ENCODE assay signal across 10 cellular contexts in the genomic region with DNA sequence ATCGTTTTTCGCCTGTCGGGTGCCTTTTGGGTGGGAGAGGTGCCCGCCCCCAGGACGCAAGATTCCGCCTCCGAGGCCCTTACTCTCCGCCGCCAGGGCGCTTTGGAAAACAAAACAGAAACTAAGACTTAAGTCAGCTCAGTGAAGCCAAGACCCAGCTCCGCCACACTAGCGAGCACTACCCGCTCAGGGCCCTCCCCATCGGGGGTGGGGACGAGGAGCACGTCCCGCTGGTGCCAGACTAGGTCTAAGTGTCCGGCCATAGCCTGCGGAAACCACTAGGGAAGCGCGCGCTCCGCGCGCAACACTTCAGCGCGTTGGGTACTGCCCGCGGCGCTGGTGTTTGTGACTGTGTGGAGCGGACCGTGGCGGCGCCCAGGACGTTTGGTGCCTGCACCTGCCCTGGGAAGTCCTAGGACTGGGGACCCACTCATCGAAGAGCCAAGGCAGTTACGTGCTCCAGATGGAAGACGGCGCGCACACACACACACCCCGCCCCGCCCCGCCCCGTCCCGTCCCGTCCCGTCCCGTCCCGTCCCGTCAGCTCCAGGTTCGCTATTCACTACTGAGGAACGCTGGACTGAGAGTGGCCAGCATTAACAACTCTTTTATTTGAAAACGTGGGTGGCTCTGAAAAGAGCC. TPM values are rescaled to one million over a fixed set of nuclear protein-coding genes. Genes with fewer than 3 reads are reported as not detected.
DNase-seq lines count a peak whose midpoint lies in the region; ATAC-seq and TF ChIP-seq lines count a peak whose summit lies in the region.
"Not testable (repeated sequence)": the region's sequence is repeated elsewhere in the genome, so short reads cannot be mapped to it uniquely, and the experiment has no call there.
"Had no signal": no experiment of that assay in that cellular context is flagged by ENCODE, and none has a peak within 500 bp of the region (broad histone marks: within the 10 kb centered on the region; RNA-seq: fewer than 3 reads in every experiment).

No MANE protein-coding gene starts in this region.

- not testable (repeated sequence) for H3K27me3 ChIP-seq in lower lobe of right lung (ENCODE audit: low read depth); aorta (ENCODE audit: control insufficient read depth in 1 of 2, insufficient read depth in 2 of 2, low read length in 1 of 2)

- ATAC-seq in GM18858 (IDR thresholded peaks at IDR 0.05; ENCODE audit: unreplicated experiment) (peak; percentile 27), GM19467 (IDR thresholded peaks at IDR 0.05; ENCODE audit: unreplicated experiment) (peak; percentile 32), HG02610 (IDR thresholded peaks at IDR 0.05; ENCODE audit: unreplicated experiment) (peak; percentile 50), HG03066 (IDR thresholded peaks at IDR 0.05; ENCODE audit: low read depth, unreplicated experiment) (peak; percentile 37), HG03565 (IDR thresholded peaks at IDR 0.05; ENCODE audit: unreplicated experiment) (peak; percentile 31), lower lobe of right lung (peak; percentile 79 to 86), aorta (ENCODE audit: low FRiP score) (peak; percentile 87)
- peak; percentile 56 for ATAC-seq in activated naive CD8-positive, alpha-beta T cell treated with anti-CD3 and anti-CD28 coated beads, Interleukin-2, amount 50 U/mL, for 24 hours

- H3K4me1 Mint-ChIP-seq in activated naive CD8-positive, alpha-beta T cell treated with anti-CD3 and anti-CD28 coated beads, Interleukin-2, amount 50 U/mL, for 24 hours = peaks cover 29% of the 10 kb centered on the region

- H3K36me3 ChIP-seq in lower lobe of right lung; aorta (ENCODE audit: control insufficient read depth in 1 of 2, insufficient read depth in 2 of 2, low read length in 1 of 2): not testable (repeated sequence)

- not testable (repeated sequence) for DNase-seq in activated naive CD8-positive, alpha-beta T cell treated with anti-CD3 and anti-CD28 coated beads, Interleukin-2, amount 50 U/mL, for 24 hours; lower lobe of right lung; aorta

- H3K4me1 ChIP-seq in lower lobe of right lung = peaks cover 24% of the 10 kb centered on the region
- H3K4me1 ChIP-seq in aorta (ENCODE audit: control insufficient read depth in 1 of 2, insufficient read depth in 2 of 2, low read length in 2 of 2) = not testable (repeated sequence)

- not testable (repeated sequence) for H3K27me3 Mint-ChIP-seq in activated naive CD8-positive, alpha-beta T cell treated with anti-CD3 and anti-CD28 coated beads, Interleukin-2, amount 50 U/mL, for 24 hours

- H3K4me3 Mint-ChIP-seq in activated naive CD8-positive, alpha-beta T cell treated with anti-CD3 and anti-CD28 coated beads, Interleukin-2, amount 50 U/mL, for 24 hours = not testable (repeated sequence)

- TF ChIP-seq CTCF in lower lobe of right lung (IDR thresholded peaks at IDR 0.05) = not testable (repeated sequence)

- not testable (repeated sequence) for H3K36me3 Mint-ChIP-seq in activated naive CD8-positive, alpha-beta T cell treated with anti-CD3 and anti-CD28 coated beads, Interleukin-2, amount 50 U/mL, for 24 hours (ENCODE audit: low read depth)

- WGBS in aorta, 2 donors = no CpG with 5 or more reads among the region's 53 CpGs

- H3K27ac ChIP-seq in lower lobe of right lung; aorta (ENCODE audit: low read depth in 1 of 2, low read length in 2 of 2): not testable (repeated sequence)

- not testable (repeated sequence) for H3K9me3 ChIP-seq in lower lobe of right lung; aorta (ENCODE audit: control insufficient read depth, low read length)

- not testable (repeated sequence) for H3K4me3 ChIP-seq in lower lobe of right lung; aorta (ENCODE audit: low read length in 2 of 2)

- not testable (repeated sequence) for H3K27ac Mint-ChIP-seq in activated naive CD8-positive, alpha-beta T cell treated with anti-CD3 and anti-CD28 coated beads, Interleukin-2, amount 50 U/mL, for 24 hours

- not testable (repeated sequence) for H3K9me3 Mint-ChIP-seq in activated naive CD8-positive, alpha-beta T cell treated with anti-CD3 and anti-CD28 coated beads, Interleukin-2, amount 50 U/mL, for 24 hours

- intact Hi-C loops in lower lobe of right lung (cut with DNase I); aorta (cut with DNase I): not testable (repeated sequence)

RNA-seq across cellular contexts. Expression of a gene that starts 57.6 kb away (rescaled TPM):
- total RNA-seq in lower lobe of right lung (11.5 TPM), aorta (10 to 100 TPM in 1 of 2 donors, 1 to 10 TPM in 1; 8.7 to 14.0 TPM)
- 10 to 100 TPM; 22.3 to 26.6 TPM for polyA plus RNA-seq in aorta

RNA-seq across cellular contexts. Expression of a gene that starts 59.2 kb away (rescaled TPM):
- total RNA-seq in lower lobe of right lung (65.3 TPM), aorta (10 to 100 TPM; 15.9 to 45.0 TPM)
- 10 to 100 TPM; 12.5 to 25.2 TPM for polyA plus RNA-seq in aorta
- total RNA-seq: fibroblast of lung, RPMI7951 had no signal
- polyA plus RNA-seq: fibroblast of lung had no signal

Comparison
In these comparisons a context has a peak if more than half of its experiments do, and no peak if none do; other contexts are left out.
1. ATAC-seq: peak in every context shown above with its lines; median percentile 87 in aorta; 82 in lower lobe of right lung; 56 in activated naive CD8-positive, alpha-beta T cell treated with anti-CD3 and anti-CD28 coated beads, Interleukin-2, amount 50 U/mL, for 24 hours; 50 in HG02610; 37 in HG03066; 32 in GM19467; 31 in HG03565; 27 in GM18858.